Comparison of ENCODE assay signal across 1 cellular context in the genomic region with DNA sequence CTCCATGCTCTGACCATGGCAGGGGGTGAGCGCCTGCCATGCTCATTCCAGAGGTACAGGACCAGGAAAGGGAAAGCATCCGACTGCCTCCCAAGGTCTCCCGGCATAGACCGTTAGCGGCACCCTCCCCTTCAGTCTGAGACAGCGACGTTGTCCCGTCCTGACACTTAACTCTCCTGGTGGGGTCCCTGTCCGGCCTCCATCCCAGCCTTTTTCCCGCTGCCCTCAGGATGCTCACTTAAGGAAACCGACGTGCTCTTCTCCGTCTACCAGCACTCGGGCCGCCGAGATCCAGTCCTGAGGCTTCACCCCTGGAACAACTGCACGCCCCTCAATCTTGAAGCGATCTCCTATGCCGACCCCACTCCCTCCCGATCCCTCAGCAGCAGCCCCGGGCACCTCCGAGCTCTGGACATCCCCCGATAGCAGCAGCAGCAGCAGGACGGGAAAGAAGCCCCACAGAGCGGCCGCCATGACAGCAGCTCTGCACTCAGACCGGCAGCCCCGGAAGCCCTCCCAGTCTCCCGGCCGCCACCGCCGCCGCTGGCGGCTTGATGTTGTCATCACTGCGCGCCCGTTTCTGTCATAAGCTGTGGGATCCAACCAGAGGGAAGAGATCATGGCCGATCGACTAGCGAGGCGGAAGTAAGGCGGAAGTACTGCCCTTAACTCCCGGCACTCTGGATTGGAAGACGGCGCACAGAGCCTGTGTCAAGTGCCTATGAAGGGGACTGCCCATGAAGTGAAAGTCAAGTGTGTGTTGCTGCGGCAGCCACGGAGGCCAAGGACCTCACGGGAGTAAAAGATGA.
TF ChIP-seq lines count a peak whose summit lies in the region.

TSS of gene EMC7 (minus strand) at position 497 of the 809 bp plus-strand sequence. CDS start at position 474, 23 bp downstream.
TSS of gene PGBD4 (plus strand) at position 718 of the 809 bp plus-strand sequence. CDS start 449 bp downstream, outside the sequence.

TF ChIP-seq in SK-N-SH, 30 proteins besides CTCF, POLR2A, EP300 and RAD21 (continued from another document):
- peak; percentile 11; the same call in 1 of the 2 replicates for TF ChIP-seq REST (IDR thresholded peaks at IDR 0.05; ENCODE audit: low read depth, low read length)
- TF ChIP-seq TCF12 (IDR thresholded peaks at IDR 0.05) = peak; percentile 7; the same call in 1 of the 2 replicates
- no peak for TF ChIP-seq RCOR1 (IDR thresholded peaks at IDR 0.05; ENCODE audit: low read length)
- no peak for TF ChIP-seq SMC3 (IDR thresholded peaks at IDR 0.05; ENCODE audit: low read depth, low read length)
- no peak for TF ChIP-seq RXRA (IDR thresholded peaks at IDR 0.05; ENCODE audit: borderline replicate concordance, low read depth)
- peak; percentile 80 for TF ChIP-seq SIN3A (IDR thresholded peaks at IDR 0.05; ENCODE audit: borderline replicate concordance, low read depth, low read length)
- TF ChIP-seq FOXJ3 (CRISPR knock-in tag; IDR thresholded peaks at IDR 0.05) = no peak
- peak; percentile 100 for TF ChIP-seq ELF1 (IDR thresholded peaks at IDR 0.05)
- TF ChIP-seq POLR2AphosphoS5 (IDR thresholded peaks at IDR 0.05; ENCODE audit: low read depth, low read length) = peak; percentile 95
- TF ChIP-seq USF2 (IDR thresholded peaks at IDR 0.05; ENCODE audit: borderline replicate concordance, low read depth, low read length) = no peak
- peak; percentile 95 for TF ChIP-seq MAX (IDR thresholded peaks at IDR 0.05; ENCODE audit: low read depth)
- TF ChIP-seq MXI1 (IDR thresholded peaks at IDR 0.05; ENCODE audit: low read depth, low read length) = peak; percentile 97
- TF ChIP-seq ZBTB33 (IDR thresholded peaks at IDR 0.05; ENCODE audit: borderline replicate concordance, low read depth) = no peak
- TF ChIP-seq GABPA (IDR thresholded peaks at IDR 0.05; ENCODE audit: low read depth) = peak; percentile 92
- TF ChIP-seq JUND (IDR thresholded peaks at IDR 0.05) = no peak
- peak; percentile 95 for TF ChIP-seq YY1 (IDR thresholded peaks at IDR 0.05; ENCODE audit: low read depth)
